1 cellular context compared by ENCODE assay signal in the genomic region with DNA sequence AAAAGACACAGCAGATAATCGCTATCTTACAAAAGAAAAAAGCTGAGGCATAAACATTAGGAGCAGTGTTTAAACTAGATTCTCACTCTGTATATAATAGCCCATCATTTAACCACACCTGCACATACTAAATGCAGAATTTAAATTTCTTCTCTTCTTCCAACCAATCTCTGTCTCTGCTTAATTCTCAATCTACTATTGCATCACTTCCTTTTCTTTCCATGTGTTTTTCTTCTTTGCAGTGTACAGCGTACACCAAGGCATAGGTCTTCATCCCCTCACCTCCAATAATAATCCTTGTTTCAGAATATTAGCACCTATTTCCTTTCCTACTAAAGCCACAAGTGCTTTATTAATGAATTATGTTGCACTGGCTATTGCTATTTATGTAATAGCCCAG.
TF ChIP-seq lines count a peak whose summit lies in the region.

No MANE protein-coding gene starts in this region.

TF ChIP-seq in IMR-90, 13 proteins besides CTCF, POLR2A, EP300 and RAD21:
- TF ChIP-seq MXI1 (IDR thresholded peaks at IDR 0.05; ENCODE audit: borderline replicate concordance, low read depth, low read length) (no peak), CEBPB (IDR thresholded peaks at IDR 0.05; ENCODE audit: low read depth, low read length) (peak; percentile 71)
